24 cellular contexts compared by ENCODE assay signal in the genomic region with DNA sequence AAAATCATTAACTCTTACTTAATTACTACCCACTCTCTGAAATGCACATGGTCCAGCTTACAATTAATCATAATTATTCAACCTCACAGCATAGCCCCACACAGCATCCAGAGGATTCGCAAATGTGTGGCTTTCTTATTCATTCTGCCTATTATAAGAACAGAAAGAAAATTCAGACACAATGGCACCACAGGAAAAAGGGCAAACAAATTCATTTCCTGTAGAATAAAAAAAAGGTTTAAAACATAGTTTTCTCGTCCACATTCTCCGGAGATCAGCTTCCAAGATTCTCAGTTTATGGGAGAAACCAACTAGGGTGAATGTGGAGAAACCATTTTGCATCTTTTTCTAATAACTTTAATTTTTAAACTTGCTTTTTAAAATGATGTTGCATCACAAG.
"Had no signal": no experiment of that assay in that cellular context is flagged by ENCODE, and none has a peak within 500 bp of the region (broad histone marks: within the 10 kb centered on the region; RNA-seq: fewer than 3 reads in every experiment).

No MANE protein-coding gene starts in this region.

- H3K4me1 ChIP-seq: SJCRH30 had no signal

- DNase-seq: activated CD4-positive, alpha-beta T cell treated with anti-CD3 and anti-CD28 coated beads for 48 hours; activated CD4-positive, alpha-beta T cell treated with anti-CD3 and anti-CD28 coated beads, Interleukin-2, amount 50 U/mL, for 4 hours; activated CD4-positive, CD25-positive, alpha-beta regulatory T cell treated with anti-CD3 and anti-CD28 coated beads, Interleukin-2, amount 50 U/mL, for 72 hours; activated CD8-positive, alpha-beta memory T cell treated with anti-CD3 and anti-CD28 coated beads, Interleukin-2, amount 50 U/mL, for 48 hours; activated CD8-positive, alpha-beta T cell treated with anti-CD3 and anti-CD28 coated beads, Interleukin-2, amount 10 ng/mL, durations not matched to agents 7 days and 5 days; activated naive CD4-positive, alpha-beta T cell treated with anti-CD3 and anti-CD28 coated beads, Interleukin-2, amount 50 U/mL, for 16 hours; activated naive CD8-positive, alpha-beta T cell treated with anti-CD3 and anti-CD28 coated beads, Interleukin-2, amount 10 ng/mL, durations not matched to agents 7 days and 5 days; activated T-cell treated with anti-CD3 and anti-CD28 coated beads, Interleukin-2, amount 50 U/mL, for 1 hour; adrenal gland; anterior cingulate cortex; cerebellar nuclear complex; NCI-H1105 treated with DMSO at 0.1 percent for 48 hours; NCI-H1694; NCI-H2029; NCI-H510A treated with DMSO at 0.1 percent for 48 hours; NK-92 treated with Interleukin-12 subunit alpha and Interleukin-12 subunit beta, amount 100 ng/mL, for 24 hours; OCI-M1; RPMI8226; SJCRH30; T-helper 17 cell; T-helper 9 cell had no signal

- H3K4me3 Mint-ChIP-seq: activated CD8-positive, alpha-beta T cell treated with anti-CD3 and anti-CD28 coated beads, Interleukin-2, amount 10 ng/mL, durations not matched to agents 7 days and 5 days; activated naive CD8-positive, alpha-beta T cell treated with anti-CD3 and anti-CD28 coated beads, Interleukin-2, amount 10 ng/mL, durations not matched to agents 7 days and 5 days; T-helper 17 cell; WTC11 had no signal

- H3K27ac Mint-ChIP-seq: activated CD8-positive, alpha-beta T cell treated with anti-CD3 and anti-CD28 coated beads, Interleukin-2, amount 10 ng/mL, durations not matched to agents 7 days and 5 days; activated naive CD8-positive, alpha-beta T cell treated with anti-CD3 and anti-CD28 coated beads, Interleukin-2, amount 10 ng/mL, durations not matched to agents 7 days and 5 days; T-helper 17 cell had no signal

- H3K36me3 ChIP-seq: adrenal gland, SJCRH30 had no signal

- H3K9me3 ChIP-seq: adrenal gland, SJCRH30 had no signal

- H3K27ac ChIP-seq: adrenal gland, SJCRH30 had no signal

- H3K4me3 ChIP-seq: adrenal gland, SJCRH30 had no signal

- H3K9me3 Mint-ChIP-seq: activated naive CD8-positive, alpha-beta T cell treated with anti-CD3 and anti-CD28 coated beads, Interleukin-2, amount 10 ng/mL, durations not matched to agents 7 days and 5 days; WTC11 had no signal

- H3K4me1 Mint-ChIP-seq: activated naive CD8-positive, alpha-beta T cell treated with anti-CD3 and anti-CD28 coated beads, Interleukin-2, amount 10 ng/mL, durations not matched to agents 7 days and 5 days; T-helper 17 cell had no signal

- ATAC-seq: activated CD8-positive, alpha-beta T cell treated with anti-CD3 and anti-CD28 coated beads, Interleukin-2, amount 10 ng/mL, durations not matched to agents 7 days and 5 days; Panc1; Right ventricle myocardium inferior; T-helper 17 cell; WTC11 had no signal

- H3K36me3 Mint-ChIP-seq: activated naive CD8-positive, alpha-beta T cell treated with anti-CD3 and anti-CD28 coated beads, Interleukin-2, amount 10 ng/mL, durations not matched to agents 7 days and 5 days; WTC11 had no signal

- H3K27me3 ChIP-seq: adrenal gland, SJCRH30 had no signal
